Comparison of ENCODE assay signal across 23 cellular contexts in genomic region chr5:154884424-154884823, GRCh38.
"Had no signal": no experiment of that assay in that cellular context is flagged by ENCODE, and none has a peak within 500 bp of the region (broad histone marks: within the 10 kb centered on the region; RNA-seq: fewer than 3 reads in every experiment).

No MANE protein-coding gene starts in this region.

- H3K27ac ChIP-seq: colonic mucosa, left lung, ovary, psoas muscle, sigmoid colon, testis, tibial artery, upper lobe of left lung had no signal

- H3K27me3 ChIP-seq: colonic mucosa, left lung, ovary, sigmoid colon, testis, tibial artery, upper lobe of left lung had no signal

- H3K36me3 ChIP-seq: colonic mucosa, ovary had no signal

- DNase-seq: colonic mucosa; effector CD8-positive, alpha-beta T cell; left cardiac atrium; left lung; mesenchymal stem cell; midbrain; naive thymus-derived CD4-positive, alpha-beta T cell; nephron progenitor cell; occipital lobe; ovary; posterior cingulate gyrus; psoas muscle; right cardiac atrium; sigmoid colon; stimulated activated CD4-positive, alpha-beta T cell treated with anti-CD3 and anti-CD28 coated beads, Interleukin-2, amount 100 ng/mL, for 24 hours; stimulated activated CD4-positive, alpha-beta T cell treated with anti-CD3 and anti-CD28 coated beads, Interleukin-4, amount 100 ng/mL, for 24 hours; stimulated activated naive CD4-positive, alpha-beta T cell treated with Interleukin-2 at 50 U/mL for 16 hours; substantia nigra; testis; tibial artery; upper lobe of left lung had no signal

- H3K4me1 Mint-ChIP-seq: nephron progenitor cell; stimulated activated effector memory CD8-positive, alpha-beta T cell treated with anti-CD3 and anti-CD28 coated beads, Interleukin-12 subunit alpha, Interleukin-12 subunit beta, amount 100 ng/mL, for 72 hours had no signal

- H3K27ac Mint-ChIP-seq: dendritic cell treated with granulocyte-macrophage colony-stimulating factor and Interleukin-4, amounts not matched to agents 40 ng/mL and 50 ng/mL, for 4 days; naive thymus-derived CD4-positive, alpha-beta T cell; nephron progenitor cell; stimulated activated effector memory CD8-positive, alpha-beta T cell treated with anti-CD3 and anti-CD28 coated beads, Interleukin-12 subunit alpha, Interleukin-12 subunit beta, amount 100 ng/mL, for 72 hours had no signal

- H3K27me3 Mint-ChIP-seq: dendritic cell treated with granulocyte-macrophage colony-stimulating factor and Interleukin-4, amounts not matched to agents 40 ng/mL and 50 ng/mL, for 4 days; naive thymus-derived CD4-positive, alpha-beta T cell had no signal

- H3K4me3 ChIP-seq: colonic mucosa, left lung, ovary, psoas muscle, sigmoid colon, testis, tibial artery, upper lobe of left lung had no signal

- H3K4me3 Mint-ChIP-seq: dendritic cell treated with granulocyte-macrophage colony-stimulating factor and Interleukin-4, amounts not matched to agents 40 ng/mL and 50 ng/mL, for 4 days; naive thymus-derived CD4-positive, alpha-beta T cell; nephron progenitor cell; stimulated activated effector memory CD8-positive, alpha-beta T cell treated with anti-CD3 and anti-CD28 coated beads, Interleukin-12 subunit alpha, Interleukin-12 subunit beta, amount 100 ng/mL, for 72 hours had no signal

- H3K4me1 ChIP-seq: colonic mucosa, left lung, psoas muscle, sigmoid colon, testis, tibial artery had no signal

- H3K9me3 ChIP-seq: testis had no signal

- ATAC-seq: left cardiac atrium; left lung; naive thymus-derived CD4-positive, alpha-beta T cell; psoas muscle; right cardiac atrium; stimulated activated effector memory CD8-positive, alpha-beta T cell treated with anti-CD3 and anti-CD28 coated beads, Interleukin-12 subunit alpha, Interleukin-12 subunit beta, amount 100 ng/mL, for 72 hours had no signal
